ENCODE assay signal across 8 cellular contexts in the genomic region with DNA sequence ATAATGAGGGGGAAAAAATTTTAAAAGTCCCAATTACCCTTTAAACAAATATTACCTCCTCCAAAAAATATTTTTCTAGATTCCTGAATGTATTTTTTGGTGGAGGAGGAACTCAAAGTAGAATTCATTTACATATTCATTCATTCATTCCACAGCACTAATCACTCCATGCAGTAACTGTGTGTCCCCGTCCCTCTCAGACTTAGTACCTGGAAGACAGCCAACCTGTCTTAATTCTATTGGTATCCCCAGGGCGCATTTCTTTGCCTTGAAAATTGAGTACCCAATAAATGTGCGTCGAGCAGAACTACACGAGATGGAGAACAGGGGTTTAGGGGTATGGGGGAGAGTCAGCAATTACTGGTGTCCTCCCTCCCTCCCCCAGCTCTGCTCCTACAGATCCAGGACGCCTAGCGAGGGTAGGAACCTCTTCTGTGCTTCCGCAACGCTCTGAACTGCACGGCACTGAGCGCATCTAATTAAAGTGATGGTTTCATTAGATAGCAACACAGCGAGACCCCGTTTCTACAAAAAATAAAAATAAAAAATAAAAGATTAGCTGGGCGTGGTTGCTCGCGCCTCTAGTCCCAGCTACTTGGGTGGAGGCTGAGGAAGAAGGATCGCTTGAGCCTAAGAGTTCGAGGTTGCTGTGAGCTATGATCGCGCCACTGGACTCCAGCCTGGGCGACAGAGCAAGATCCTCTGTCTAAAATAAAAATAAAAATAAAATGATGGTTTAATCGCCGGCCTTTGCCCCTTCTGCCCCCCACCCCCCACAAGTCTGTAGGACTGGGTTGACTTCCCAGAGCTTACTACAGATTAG. TPM values are rescaled to one million over a fixed set of nuclear protein-coding genes. Genes with fewer than 3 reads are reported as not detected.
DNase-seq lines count a peak whose midpoint lies in the region; ATAC-seq and TF ChIP-seq lines count a peak whose summit lies in the region.

No MANE protein-coding gene starts in this region.

- peak overlapping the region; percentile 61 for H3K9ac ChIP-seq in OCI-LY1 (ENCODE audit: low read length)

- H3K27me3 ChIP-seq in OCI-LY1 (ENCODE audit: insufficient read depth, low read length) (no peaks in the 10 kb centered on the region), suprapubic skin (no peaks in the 10 kb centered on the region)

- H3K4me1 ChIP-seq in OCI-LY1 (ENCODE audit: insufficient read depth, low read length, severe bottlenecking) (peaks cover 32% of the 10 kb centered on the region), suprapubic skin (peaks cover 33% of the 10 kb centered on the region)

- TF ChIP-seq POLR2A in suprapubic skin (IDR thresholded peaks at IDR 0.05), result no peak

- WGBS in suprapubic skin, result 23% methylated on average over 23 of the region's 23 CpGs

- H3K9me2 ChIP-seq in OCI-LY1 (ENCODE audit: low read depth, low read length), result no peaks in the 10 kb centered on the region

- H3K79me2 ChIP-seq in OCI-LY1 (ENCODE audit: insufficient read depth, low read length), result peaks cover 18% of the 10 kb centered on the region

- H3K4me2 ChIP-seq in OCI-LY1 (ENCODE audit: low read length), result peak overlapping the region; percentile 97

- peak overlapping the region; percentile 88 for H2AFZ ChIP-seq in OCI-LY1 (ENCODE audit: low read length)

- no peak for ATAC-seq in HG03095 (IDR thresholded peaks at IDR 0.05; ENCODE audit: unreplicated experiment)
- no peak for ATAC-seq in GM18517 (IDR thresholded peaks at IDR 0.05; ENCODE audit: unreplicated experiment)

- DNase-seq in SHP77 (lab: John Stamatoyannopoulos, UW), result peak; percentile 15 to 50
- no peak for DNase-seq in SHP77 treated with DMSO at 0.1 percent for 48 hours (lab: John Stamatoyannopoulos, UW)
- DNase-seq in fibroblast of pulmonary artery (ENCODE audit: low read depth), result no peak
- no peak for DNase-seq in suprapubic skin (ENCODE audit: low spot score in 2 of 2)
- no peak for DNase-seq in HuH-7 (ENCODE audit: low spot score)

- no peaks in the 10 kb centered on the region for H3F3A ChIP-seq in OCI-LY1 (ENCODE audit: insufficient read depth, low read length)

- H3K4me3 ChIP-seq in OCI-LY1 (ENCODE audit: low read depth, low read length, poor library complexity, severe bottlenecking) (peak overlapping the region; percentile 72), fibroblast of pulmonary artery (replicated peaks; ENCODE audit: low read depth, low read length) (peak overlapping the region; percentile 70), suprapubic skin (peak overlapping the region; percentile 69)

- H4K20me1 ChIP-seq in OCI-LY1 (ENCODE audit: insufficient read depth, low read length), result no peaks in the 10 kb centered on the region

- no peak for TF ChIP-seq CTCF in OCI-LY1 (IDR thresholded peaks at IDR 0.05; ENCODE audit: low read length)
- no peak for TF ChIP-seq CTCF in fibroblast of pulmonary artery (IDR thresholded peaks at IDR 0.05; ENCODE audit: low read length, missing control alignments)
- TF ChIP-seq CTCF in suprapubic skin (IDR thresholded peaks at IDR 0.05), result no peak

- no peaks in the 10 kb centered on the region for H3K9me3 ChIP-seq in OCI-LY1 (ENCODE audit: low read length)
- H3K9me3 ChIP-seq in suprapubic skin, result no peaks in the 10 kb centered on the region

- H3K27ac ChIP-seq in OCI-LY1 (ENCODE audit: low read depth, low read length, poor library complexity, severe bottlenecking) (no peak overlapping the region), suprapubic skin (no peak overlapping the region)

- TF ChIP-seq EP300 in suprapubic skin (IDR thresholded peaks at IDR 0.05), result no peak

- H3K36me3 ChIP-seq in OCI-LY1 (ENCODE audit: insufficient read depth, low read length) (no peaks in the 10 kb centered on the region), suprapubic skin (no peaks in the 10 kb centered on the region)

RNA-seq across cellular contexts. Expression of a gene that starts 0.7 kb away (rescaled TPM):
- total RNA-seq in suprapubic skin, result 1 to 10 TPM; 4.3 to 8.0 (median 6.6) TPM

RNA-seq across cellular contexts. Expression of a gene that starts 1.7 kb away (rescaled TPM):
- total RNA-seq in suprapubic skin, result 1 to 10 TPM; 2.5 to 8.5 (median 4.1) TPM

RNA-seq across cellular contexts. Expression of a gene that starts 27.3 kb away (rescaled TPM):
- 100 to 1,000 TPM in 1 of 4 donors, 10 to 100 TPM in 3; 72.1 to 101 (median 85.6) TPM for total RNA-seq in suprapubic skin

RNA-seq across cellular contexts. Expression of a gene that starts 35.8 kb away (rescaled TPM):
- total RNA-seq in suprapubic skin, result 10 to 100 TPM in 3 of 4 donors, 1 to 10 TPM in 1; 6.7 to 15.5 (median 12.3) TPM

RNA-seq across cellular contexts. Expression of a gene that starts 39.0 kb away (rescaled TPM):
- 1 to 10 TPM in 1 of 4 donors, not detected in 3; 1.6 TPM for total RNA-seq in suprapubic skin

Comparison
In these comparisons a context has a peak if more than half of its experiments do, and no peak if none do; other contexts are left out.
1. DNase-seq: peak in SHP77 (2 of 2); none in SHP77 treated with DMSO at 0.1 percent for 48 hours (single experiment), fibroblast of pulmonary artery (single experiment), suprapubic skin (0 of 2) and HuH-7 (single experiment).
2. Peak in every context shown above with its lines, with median percentiles within 50 percentile points of each other: H3K4me3 ChIP-seq.